Comparison of ENCODE assay signal across 17 cellular contexts in genomic region chr5:88722546-88722945, GRCh38.
"Had no signal": no experiment of that assay in that cellular context is flagged by ENCODE, and none has a peak within 500 bp of the region (broad histone marks: within the 10 kb centered on the region; RNA-seq: fewer than 3 reads in every experiment).

No MANE protein-coding gene starts in this region.

- H3K4me3 ChIP-seq: breast epithelium, esophagus squamous epithelium, heart left ventricle, lower lobe of right lung, mucosa of descending colon, testis had no signal

- ATAC-seq: heart left ventricle; lower lobe of right lung; mucosa of descending colon; natural killer cell; SK-N-SH treated with all-trans-retinoic acid at 6 μM for 48 hours; stimulated activated naive CD8-positive, alpha-beta T cell treated with anti-CD3 and anti-CD28 coated beads, Interleukin-15, Interleukin-2, amounts not matched to agents 100 U/mL and 50 U/mL, for 24 hours had no signal

- H3K4me1 ChIP-seq: breast epithelium, esophagus squamous epithelium, lower lobe of right lung, testis had no signal

- H3K36me3 ChIP-seq: breast epithelium had no signal

- H3K27ac ChIP-seq: breast epithelium, esophagus squamous epithelium, heart left ventricle, lower lobe of right lung, testis had no signal

- FAIRE-seq: kidney had no signal

- H3K27me3 ChIP-seq: breast epithelium, esophagus squamous epithelium, heart left ventricle, testis had no signal

- H3K9me3 ChIP-seq: breast epithelium, esophagus squamous epithelium, heart left ventricle, lower lobe of right lung, mucosa of descending colon, testis had no signal

- DNase-seq: activated B cell treated with CpG ODN at 0.5 μM for 24 hours; activated CD4-positive, alpha-beta T cell treated with anti-CD3 and anti-CD28 coated beads, Interleukin-2, amount 50 U/mL, for 1 hour; activated T-cell treated with anti-CD3 and anti-CD28 coated beads for 4 hours; amniotic stem cell; esophagus squamous epithelium; foreskin fibroblast; kidney; lower lobe of right lung; natural killer cell; stimulated activated CD4-positive, alpha-beta T cell treated with anti-CD3 and anti-CD28 coated beads, Interleukin-4, amount 100 ng/mL, for 1 hour; stimulated activated CD8-positive, alpha-beta memory T cell treated with anti-CD3 and anti-CD28 coated beads, Interleukin-4, amount 100 ng/mL, for 48 hours; stimulated activated naive CD8-positive, alpha-beta T cell treated with anti-CD3 and anti-CD28 coated beads, Interleukin-15, Interleukin-2, amounts not matched to agents 100 U/mL and 50 U/mL, for 24 hours; testis had no signal
